9 cellular contexts compared by ENCODE assay signal in the genomic region with DNA sequence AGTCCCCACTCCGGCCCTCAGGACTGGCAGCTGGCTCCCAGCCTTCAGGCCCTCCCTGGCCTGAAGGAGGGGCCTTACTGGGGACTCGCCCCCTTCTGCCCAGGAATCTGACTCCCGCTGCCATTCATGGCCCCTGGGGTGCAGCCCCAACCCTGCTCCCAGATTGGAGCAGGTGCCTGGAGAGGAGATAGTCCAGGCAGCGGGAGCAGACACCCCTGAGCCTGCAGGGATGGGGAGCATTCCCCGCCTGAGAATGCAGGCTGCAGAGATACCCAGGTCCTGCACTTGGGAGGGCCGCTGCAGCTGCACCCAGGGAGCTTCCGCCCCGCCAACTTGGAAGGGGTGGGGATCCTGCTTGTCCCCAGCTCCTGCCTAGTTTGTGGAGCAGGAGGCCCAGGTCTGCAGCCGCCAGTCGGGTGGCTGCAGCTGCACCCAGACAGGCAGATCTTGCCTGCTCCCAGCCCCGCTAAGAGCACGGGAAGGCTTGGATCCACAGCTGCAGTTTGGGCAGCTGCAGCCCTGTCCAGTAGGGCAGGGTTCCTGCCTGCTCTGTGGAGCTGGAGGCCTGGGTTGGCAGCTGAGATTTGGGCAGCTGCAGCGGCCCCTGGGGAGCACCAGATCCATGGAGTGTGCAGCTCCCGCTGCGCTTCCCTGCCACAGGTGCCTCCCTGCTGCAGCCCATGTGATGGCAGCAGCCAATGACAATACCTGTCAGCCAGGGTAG. TPM values are rescaled to one million over a fixed set of nuclear protein-coding genes. Genes with fewer than 3 reads are reported as not detected.
A peak's percentile ranks its signal among the peaks of the same experiment; 100 is the strongest.
DNase-seq lines count a peak whose midpoint lies in the region; ATAC-seq and TF ChIP-seq lines count a peak whose summit lies in the region.
"Had no signal": no experiment of that assay in that cellular context is flagged by ENCODE, and none has a peak within 500 bp of the region (broad histone marks: within the 10 kb centered on the region; RNA-seq: fewer than 3 reads in every experiment).

No MANE protein-coding gene starts in this region.

- H3K4me3 ChIP-seq in CD4-positive, alpha-beta memory T cell (ENCODE audit: low read length in 2 of 2), result peak overlapping the region; percentile 23 to 53
- H3K4me3 ChIP-seq in Panc1 (ENCODE audit: low read depth in 2 of 2, low read length in 2 of 2), result no peak overlapping the region

- peaks cover 0 to 3% (median 0%) of the 10 kb centered on the region in 8 donors for H3K9me3 Mint-ChIP-seq in CD4-positive, alpha-beta memory T cell

- peaks cover 33% of the 10 kb centered on the region for H3K4me1 ChIP-seq in CD4-positive, alpha-beta memory T cell (ENCODE audit: insufficient read depth, low read length)
- H3K4me1 ChIP-seq in Panc1 (ENCODE audit: control insufficient read depth, insufficient read depth, low read length), result no peaks in the 10 kb centered on the region

- ATAC-seq in Panc1 (peak; percentile 59), left lobe of liver (no peak)

- no peaks in the 10 kb centered on the region for H3K36me3 Mint-ChIP-seq in CD4-positive, alpha-beta memory T cell

- TF ChIP-seq CTCF in Panc1 (IDR thresholded peaks at IDR 0.05), result no peak
- no peak for TF ChIP-seq CTCF in GM13976 (IDR thresholded peaks at IDR 0.05; ENCODE audit: borderline replicate concordance, control extremely low read depth, extremely low read depth, insufficient read depth, missing control alignments)

- POLR2A ChIA-PET in CD4-positive, alpha-beta memory T cell (lab: Charles Lee; ENCODE audit: partially characterized antibody), result no interaction called here
- POLR2A ChIA-PET in Panc1 (lab: Charles Lee), result no interaction called here

- H3K27me3 ChIP-seq in CD4-positive, alpha-beta memory T cell (ENCODE audit: insufficient read depth, low read length), result no peaks in the 10 kb centered on the region
- H3K27me3 ChIP-seq in Panc1 (ENCODE audit: control insufficient read depth, insufficient read depth, low read length), result no peaks in the 10 kb centered on the region

- H3K27ac ChIP-seq in CD4-positive, alpha-beta memory T cell (ENCODE audit: low read depth, low read length), result no peak overlapping the region
- no peak overlapping the region for H3K27ac ChIP-seq in Panc1 (ENCODE audit: low read length)

- CTCF ChIA-PET in CD4-positive, alpha-beta memory T cell (lab: Charles Lee; ENCODE audit: partially characterized antibody), result interaction anchor here (1.0 kb wide), 1 partner anchor 28 kb away, joined by 3 read pairs; no protein-coding TSS in a partner anchor
- CTCF ChIA-PET in Panc1 (lab: Charles Lee), result no interaction called here

- peak overlapping the region; percentile 38 to 87 (median 68) for H3K27ac Mint-ChIP-seq in CD4-positive, alpha-beta memory T cell

- peak overlapping the region; percentile 71 to 86 (median 79) for H3K4me3 Mint-ChIP-seq in CD4-positive, alpha-beta memory T cell

- BruUV-seq in Panc1 (replicated peaks; lab: Mats Ljungman, UMichigan), result no TSS peak

- H3K27me3 Mint-ChIP-seq in CD4-positive, alpha-beta memory T cell, result no peaks in the 10 kb centered on the region

- no peaks in the 10 kb centered on the region for H3K9me3 ChIP-seq in CD4-positive, alpha-beta memory T cell (ENCODE audit: control insufficient read depth in 1 of 2, low read length in 2 of 2)
- H3K9me3 ChIP-seq in Panc1 (ENCODE audit: control insufficient read depth, insufficient read depth, low read depth, low read length), result no peaks in the 10 kb centered on the region

- intact Hi-C loops in CD4-positive, alpha-beta memory T cell (cut with micrococcal nuclease), result no loop called here
- intact Hi-C loops in Panc1 (cut with micrococcal nuclease; ENCODE audit: unreplicated experiment), result no loop called here

- no peak for DNase-seq in CD4-positive, alpha-beta memory T cell
- peak; percentile 48 for DNase-seq in DMS79 treated with DMSO at 0.1 percent for 48 hours (lab: John Stamatoyannopoulos, UW)
- no peak for DNase-seq in Panc1 (ENCODE audit: low read depth, low spot score)
- peak; percentile 46 for DNase-seq in islet precursor cell
- DNase-seq in GM13976 (ENCODE audit: low spot score), result no peak
- DNase-seq in left lobe of liver (ENCODE audit: low spot score), result no peak
- no peak for DNase-seq in GDM1 (lab: John Stamatoyannopoulos, UW)

- H3K4me1 Mint-ChIP-seq in CD4-positive, alpha-beta memory T cell, result peaks cover 11 to 34% (median 21%) of the 10 kb centered on the region in 4 donors

- no peaks in the 10 kb centered on the region for H3K36me3 ChIP-seq in CD4-positive, alpha-beta memory T cell (ENCODE audit: insufficient read depth, low read length)
- no peaks in the 10 kb centered on the region for H3K36me3 ChIP-seq in Panc1 (ENCODE audit: control insufficient read depth, insufficient read depth, low read length)

- in situ Hi-C loops in Panc1 (cut with HindIII; ENCODE audit: low pct_unique_long_range_greater_than_20kb, low sequenced_read_pairs), result no loop called here
- in situ Hi-C loops in GM13976 (cut with MboI; ENCODE audit: low sequenced_read_pairs, unreplicated experiment), result no loop called here

RNA-seq across cellular contexts. Expression of a gene that starts 5.2 kb away (rescaled TPM):
- not detected for total RNA-seq in CD4-positive, alpha-beta memory T cell
- not detected for polyA plus RNA-seq in CD4-positive, alpha-beta memory T cell
- not detected for total RNA-seq in Panc1 (2021; ENCODE audit: unreplicated experiment)
- not detected for polyA plus RNA-seq in Panc1 (2012; ENCODE audit: insufficient read length)
- total RNA-seq in left lobe of liver, result not detected
- total RNA-seq: dermis microvascular lymphatic vessel endothelial cell, omental fat pad had no signal

RNA-seq across cellular contexts. Expression of a gene that starts 54.7 kb away (rescaled TPM):
- total RNA-seq in CD4-positive, alpha-beta memory T cell, result under 1 TPM in 1 of 2 experiments, not detected in 1; 0.11 TPM
- polyA plus RNA-seq in CD4-positive, alpha-beta memory T cell, result under 1 TPM in 1 of 2 donors, not detected in 1; 0.22 TPM
- total RNA-seq in Panc1 (2021; ENCODE audit: unreplicated experiment) (138 TPM), left lobe of liver (0.63 TPM)
- polyA plus RNA-seq in Panc1 (2012; ENCODE audit: insufficient read length), result 74.4 TPM

Comparison
In these comparisons a context has a peak if more than half of its experiments do, and no peak if none do; other contexts are left out.
1. DNase-seq: peak in DMS79 treated with DMSO at 0.1 percent for 48 hours (single experiment) and islet precursor cell (single experiment); none in CD4-positive, alpha-beta memory T cell (0 of 5), Panc1 (single experiment), GM13976 (single experiment), left lobe of liver (single experiment) and GDM1 (single experiment).
2. H3K4me3 ChIP-seq: peak in CD4-positive, alpha-beta memory T cell (2 of 2); none in Panc1 (0 of 2).
3. RNA of a gene that starts 54.7 kb away (total RNA-seq): 138 TPM in Panc1 (single experiment); 0.63 TPM in left lobe of liver (single experiment) and 0.11 TPM in CD4-positive, alpha-beta memory T cell; every median in the first group is over 10 times any median in the second.